In genomic region chr1:184531296-184531695, GRCh38 we compare ENCODE assay signal across 22 cellular contexts.
DNase-seq lines count a peak whose midpoint lies in the region; ATAC-seq, FAIRE-seq and TF ChIP-seq lines count a peak whose summit lies in the region.
"Had no signal": no experiment of that assay in that cellular context is flagged by ENCODE, and none has a peak within 500 bp of the region (broad histone marks: within the 10 kb centered on the region; RNA-seq: fewer than 3 reads in every experiment).

No MANE protein-coding gene starts in this region.

- no peaks in the 10 kb centered on the region for H3K9me1 ChIP-seq in endothelial cell of umbilical vein (replicated peaks; ENCODE audit: control insufficient read depth, extremely low read depth, insufficient read depth, low read length)

- POLR2A ChIA-PET in endothelial cell of umbilical vein (lab: Charles Lee): no interaction called here

- no peak for TF ChIP-seq CTCF in left ventricle myocardium inferior (IDR thresholded peaks at IDR 0.05; ENCODE audit: borderline replicate concordance)
- no peak for TF ChIP-seq CTCF in endothelial cell of umbilical vein (IDR thresholded peaks at IDR 0.05; ENCODE audit: extremely low read depth in 1 of 2, insufficient read depth in 1 of 2, low read depth in 1 of 2, low read length in 2 of 2)
- no peak for TF ChIP-seq CTCF in psoas muscle (IDR thresholded peaks at IDR 0.05)
- TF ChIP-seq CTCF in vagina (IDR thresholded peaks at IDR 0.05): no peak

- H3K27ac ChIP-seq in left ventricle myocardium inferior (replicated peaks) (peak overlapping the region; percentile 84), endothelial cell of umbilical vein (ENCODE audit: insufficient read depth, low read depth, low read length) (no peak overlapping the region), psoas muscle (peak overlapping the region; percentile 74), vagina (peak overlapping the region; percentile 87)
- H3K27ac ChIP-seq: KMS-11, RWPE1 had no signal

- TF ChIP-seq POLR2A in endothelial cell of umbilical vein (IDR thresholded peaks at IDR 0.05; ENCODE audit: low read depth, low read length) (no peak), vagina (IDR thresholded peaks at IDR 0.05) (no peak)

- no peaks in the 10 kb centered on the region for H3K79me2 ChIP-seq in endothelial cell of umbilical vein (ENCODE audit: control insufficient read depth, insufficient read depth, low read length)

- intact Hi-C loops in left ventricle myocardium inferior (cut with micrococcal nuclease) (no loop called here), left ventricle myocardium superior (cut with micrococcal nuclease) (no loop called here), endothelial cell of umbilical vein (cut with micrococcal nuclease) (no loop called here), psoas muscle (cut with DNase I) (no loop called here), vagina (cut with DNase I) (no loop called here)

- H3K4me2 ChIP-seq in endothelial cell of umbilical vein (ENCODE audit: insufficient read depth, low read length): no peak overlapping the region
- H3K4me2 ChIP-seq: KMS-11 had no signal

- WGBS in psoas muscle, 3 donors: 65 to 74% (median 72%) methylated on average over 1 of the region's 1 CpG

- BruUV-seq in endothelial cell of umbilical vein (replicated peaks; lab: Mats Ljungman, UMichigan): no TSS peak

- H3K36me3 ChIP-seq in left ventricle myocardium inferior (no peaks in the 10 kb centered on the region), endothelial cell of umbilical vein (ENCODE audit: control insufficient read depth in 2 of 2, extremely low read depth in 1 of 2, insufficient read depth in 2 of 2, low read length in 2 of 2) (no peaks in the 10 kb centered on the region), psoas muscle (ENCODE audit: insufficient read depth in 1 of 2, low read depth in 1 of 2) (peaks cover 0 to 3% of the 10 kb centered on the region in 2 donors), vagina (no peaks in the 10 kb centered on the region)

- H3K4me1 ChIP-seq in left ventricle myocardium inferior: peaks cover 72% of the 10 kb centered on the region
- peaks cover 4% of the 10 kb centered on the region for H3K4me1 ChIP-seq in endothelial cell of umbilical vein (ENCODE audit: control insufficient read depth, extremely low read depth, insufficient read depth, low read length)
- peaks cover 59% of the 10 kb centered on the region for H3K4me1 ChIP-seq in psoas muscle
- peaks cover 59% of the 10 kb centered on the region for H3K4me1 ChIP-seq in vagina

- no peaks in the 10 kb centered on the region for H4K20me1 ChIP-seq in endothelial cell of umbilical vein (replicated peaks; ENCODE audit: control insufficient read depth, extremely low read depth, insufficient read depth, low read length)

- dilution Hi-C loops in endothelial cell of umbilical vein (cut with MboI; ENCODE audit: extremely low pct_ligation_motif_present, low sequenced_read_pairs): no loop called here

- ATAC-seq in left ventricle myocardium superior (no peak), psoas muscle (no peak), HG03571 (IDR thresholded peaks at IDR 0.05; ENCODE audit: unreplicated experiment) (no peak)

- FAIRE-seq in endothelial cell of umbilical vein (lab: Jason Lieb, UNC): no peak
- FAIRE-seq: A204.1, D721Med had no signal

- CTCF ChIA-PET in endothelial cell of umbilical vein (lab: Charles Lee): interaction anchor here (1.1 to 1.5 kb wide), 3 partner anchors 14 to 133 kb away, joined by 3 to 4 read pairs (median 4); no protein-coding TSS in a partner anchor

- DNase-seq in left ventricle myocardium inferior (no peak), left ventricle myocardium superior (no peak), endothelial cell of umbilical vein (ENCODE audit: low read depth, low spot score) (peak; percentile 25), psoas muscle (no peak), vagina (ENCODE audit: extremely low spot score in 2 of 2) (no peak), KG1 (lab: John Stamatoyannopoulos, UW) (no peak), superior temporal gyrus (ENCODE audit: extremely low spot score) (no peak)
- DNase-seq: DMS53; H9; NCI-H1694; NCI-H2081; NCI-H2171; NCI-H345; NCI-H524; NCI-H774; NK-92 treated with Interleukin-12 subunit alpha and Interleukin-12 subunit beta, amount 100 ng/mL, for 24 hours; SIG-M5 had no signal

- H3K9ac ChIP-seq in endothelial cell of umbilical vein (replicated peaks; ENCODE audit: extremely low read depth, insufficient read depth, low read length): no peak overlapping the region
- H3K9ac ChIP-seq: KMS-11 had no signal

- no peaks in the 10 kb centered on the region for H3K27me3 ChIP-seq in left ventricle myocardium inferior (ENCODE audit: low read depth)
- no peaks in the 10 kb centered on the region for H3K27me3 ChIP-seq in endothelial cell of umbilical vein (ENCODE audit: control insufficient read depth in 2 of 2, insufficient read depth in 2 of 2, low read length in 2 of 2)
- no peaks in the 10 kb centered on the region for H3K27me3 ChIP-seq in psoas muscle (ENCODE audit: insufficient read depth in 3 of 3, low read length in 2 of 3)
- H3K27me3 ChIP-seq in vagina: no peaks in the 10 kb centered on the region

- H3K4me3 ChIP-seq in left ventricle myocardium inferior (no peak overlapping the region), endothelial cell of umbilical vein (replicated peaks in 1 of 3; ENCODE audit: insufficient read depth in 1 of 3, low read depth in 1 of 3, low read length in 3 of 3) (no peak overlapping the region), psoas muscle (no peak overlapping the region), vagina (no peak overlapping the region)

- H3K9me3 ChIP-seq in left ventricle myocardium inferior (replicated peaks): peaks cover 3% of the 10 kb centered on the region
- no peaks in the 10 kb centered on the region for H3K9me3 ChIP-seq in endothelial cell of umbilical vein (replicated peaks; ENCODE audit: control insufficient read depth, insufficient read depth, low read length)
- no peaks in the 10 kb centered on the region for H3K9me3 ChIP-seq in psoas muscle
- no peaks in the 10 kb centered on the region for H3K9me3 ChIP-seq in vagina

- H2AFZ ChIP-seq in endothelial cell of umbilical vein (ENCODE audit: low read depth, low read length): no peak overlapping the region

TF ChIP-seq in endothelial cell of umbilical vein, 7 proteins besides CTCF, POLR2A, EP300 and RAD21:
- TF ChIP-seq MYC (IDR thresholded peaks at IDR 0.05; ENCODE audit: low read depth, low read length) (no peak), JUN (IDR thresholded peaks at IDR 0.05; ENCODE audit: borderline replicate concordance, insufficient read depth, insufficient read length, low read depth) (no peak), GATA2 (IDR thresholded peaks at IDR 0.05; ENCODE audit: insufficient read depth, insufficient read length, low read depth, low read length) (no peak), MAX (IDR thresholded peaks at IDR 0.05; ENCODE audit: insufficient read depth, insufficient read length) (no peak), POLR2AphosphoS5 (IDR thresholded peaks at IDR 0.05; ENCODE audit: insufficient read depth, low read depth, low read length) (no peak), FOS (IDR thresholded peaks at IDR 0.05; ENCODE audit: borderline replicate concordance, insufficient read depth, low read length) (no peak), EZH2 (IDR thresholded peaks at IDR 0.05; ENCODE audit: borderline replicate concordance, low read depth, low read length, severe bottlenecking) (no peak)
